12 cellular contexts compared by ENCODE assay signal in the genomic region with DNA sequence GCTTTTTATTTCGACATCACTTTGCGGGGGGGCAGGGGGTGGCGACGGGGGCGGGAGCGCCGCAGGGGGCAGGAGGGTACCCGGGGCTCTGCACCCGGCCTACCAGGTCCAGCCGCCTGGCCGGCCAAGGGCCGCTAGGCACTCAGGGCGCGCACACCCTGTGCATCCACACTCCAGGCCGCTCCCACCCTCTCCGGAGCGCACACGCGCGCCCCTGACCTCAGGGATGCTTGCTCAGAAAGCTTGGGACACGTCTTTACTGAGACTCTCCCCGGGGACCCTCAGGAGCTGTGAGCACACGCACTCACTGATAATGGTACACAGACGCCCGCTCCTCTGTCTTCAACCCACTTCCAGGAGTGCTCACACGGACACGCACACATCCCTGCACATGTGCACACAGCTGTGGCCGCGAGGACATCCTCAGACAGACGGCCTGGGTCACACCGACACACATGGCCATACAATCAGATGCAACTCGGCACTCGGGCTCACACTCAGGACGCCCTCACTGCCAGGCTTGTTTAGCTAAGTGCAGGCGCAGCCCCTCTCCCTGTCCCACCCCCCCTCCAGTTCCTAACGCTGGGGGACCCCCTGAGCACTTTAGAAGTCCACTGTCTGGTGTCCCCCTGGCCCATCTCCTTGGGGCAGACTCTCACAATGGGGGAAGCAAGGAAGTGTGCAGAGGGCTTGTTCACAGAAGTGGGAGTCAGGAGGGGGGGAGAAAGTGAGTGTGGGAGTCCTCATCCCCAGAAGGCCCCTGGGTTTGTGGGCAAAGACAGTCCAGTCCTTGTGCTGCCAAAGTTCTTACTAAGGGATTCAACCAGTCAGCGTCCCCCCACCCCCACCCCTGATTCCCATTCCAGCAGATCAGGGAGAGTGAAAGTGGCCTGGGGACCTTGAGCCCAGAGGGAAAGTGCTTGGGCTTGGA. TPM values are rescaled to one million over a fixed set of nuclear protein-coding genes. Genes with fewer than 3 reads are reported as not detected.
DNase-seq lines count a peak whose midpoint lies in the region; ATAC-seq and TF ChIP-seq lines count a peak whose summit lies in the region.
"Had no signal": no experiment of that assay in that cellular context is flagged by ENCODE, and none has a peak within 500 bp of the region (broad histone marks: within the 10 kb centered on the region; RNA-seq: fewer than 3 reads in every experiment).

No MANE protein-coding gene starts in this region.

- H3K36me3 Mint-ChIP-seq in activated naive CD8-positive, alpha-beta T cell treated with anti-CD3 and anti-CD28 coated beads, Interleukin-2, amount 10 ng/mL, durations not matched to agents 7 days and 5 days: no peaks in the 10 kb centered on the region
- no peaks in the 10 kb centered on the region for H3K36me3 Mint-ChIP-seq in mesothelial cell of epicardium

- ATAC-seq in activated naive CD8-positive, alpha-beta T cell treated with anti-CD3 and anti-CD28 coated beads, Interleukin-2, amount 10 ng/mL, durations not matched to agents 7 days and 5 days (ENCODE audit: low read depth): no peak

- no peaks in the 10 kb centered on the region for H3K9me3 ChIP-seq in tibial artery

- peaks cover 71% of the 10 kb centered on the region for H3K27me3 Mint-ChIP-seq in activated naive CD8-positive, alpha-beta T cell treated with anti-CD3 and anti-CD28 coated beads, Interleukin-2, amount 10 ng/mL, durations not matched to agents 7 days and 5 days
- peaks cover 40% of the 10 kb centered on the region for H3K27me3 Mint-ChIP-seq in mesothelial cell of epicardium (ENCODE audit: low read depth)

- H3K9me3 Mint-ChIP-seq in activated naive CD8-positive, alpha-beta T cell treated with anti-CD3 and anti-CD28 coated beads, Interleukin-2, amount 10 ng/mL, durations not matched to agents 7 days and 5 days: no peaks in the 10 kb centered on the region
- no peaks in the 10 kb centered on the region for H3K9me3 Mint-ChIP-seq in mesothelial cell of epicardium

- TF ChIP-seq CTCF in mesothelial cell of epicardium (IDR thresholded peaks at IDR 0.05; ENCODE audit: unreplicated experiment) (no peak), tibial artery (IDR thresholded peaks at IDR 0.05) (no peak)

- H3K4me1 ChIP-seq in tibial artery: peaks cover 0 to 63% (median 49%) of the 10 kb centered on the region in 4 donors

- H3K4me1 Mint-ChIP-seq in activated naive CD8-positive, alpha-beta T cell treated with anti-CD3 and anti-CD28 coated beads, Interleukin-2, amount 10 ng/mL, durations not matched to agents 7 days and 5 days: peaks cover 12% of the 10 kb centered on the region
- H3K4me1 Mint-ChIP-seq in mesothelial cell of epicardium: peaks cover 56% of the 10 kb centered on the region

- no peaks in the 10 kb centered on the region for H3K36me3 ChIP-seq in tibial artery

- POLR2A ChIA-PET in activated naive CD8-positive, alpha-beta T cell treated with anti-CD3 and anti-CD28 coated beads, Interleukin-2, amount 10 ng/mL, durations not matched to agents 7 days and 5 days (lab: Charles Lee): no interaction called here

- no peak overlapping the region for H3K27ac ChIP-seq in tibial artery
- H3K27ac ChIP-seq: SJSA1 had no signal

- peaks cover 12 to 96% of the 10 kb centered on the region in 2 donors for H3K27me3 ChIP-seq in tibial artery
- H3K27me3 ChIP-seq: SJSA1 had no signal

- no peak overlapping the region for H3K4me3 ChIP-seq in tibial artery
- H3K4me3 ChIP-seq: SJSA1 had no signal

- peak; percentile 61 for DNase-seq in activated effector memory CD4-positive, alpha-beta T cell treated with anti-CD3 and anti-CD28 coated beads, Interleukin-2, amount 50 U/mL, for 16 hours
- no peak for DNase-seq in activated effector memory CD4-positive, alpha-beta T cell treated with Interleukin-2 at 50 U/mL for 16 hours
- DNase-seq in activated naive CD8-positive, alpha-beta T cell treated with anti-CD3 and anti-CD28 coated beads, Interleukin-2, amount 10 ng/mL, durations not matched to agents 7 days and 5 days: no peak
- DNase-seq in mesothelial cell of epicardium (ENCODE audit: low spot score in 2 of 2, unreplicated experiment in 2 of 2) (peak in 1 of 2 experiments; percentile 37), tibial artery (peak; percentile 18 to 59), COLO829 (ENCODE audit: low spot score) (no peak), NCI-H2107 (lab: John Stamatoyannopoulos, UW) (no peak), NCI-H1930 (lab: John Stamatoyannopoulos, UW) (no peak)
- DNase-seq: activated CD8-positive, alpha-beta T cell treated with anti-CD3 and anti-CD28 coated beads, Interleukin-2, amount 10 ng/mL, durations not matched to agents 7 days and 5 days; left cardiac atrium had no signal

- intact Hi-C loops in tibial artery (cut with DNase I; ENCODE audit: low total_unique reads): no loop called here

- peak overlapping the region; percentile 34 for H3K27ac Mint-ChIP-seq in activated naive CD8-positive, alpha-beta T cell treated with anti-CD3 and anti-CD28 coated beads, Interleukin-2, amount 10 ng/mL, durations not matched to agents 7 days and 5 days
- peak overlapping the region; percentile 81 for H3K27ac Mint-ChIP-seq in mesothelial cell of epicardium
- H3K27ac Mint-ChIP-seq: activated CD8-positive, alpha-beta T cell treated with anti-CD3 and anti-CD28 coated beads, Interleukin-2, amount 10 ng/mL, durations not matched to agents 7 days and 5 days had no signal

- no peak overlapping the region for H3K4me3 Mint-ChIP-seq in activated naive CD8-positive, alpha-beta T cell treated with anti-CD3 and anti-CD28 coated beads, Interleukin-2, amount 10 ng/mL, durations not matched to agents 7 days and 5 days
- peak overlapping the region; percentile 94 for H3K4me3 Mint-ChIP-seq in mesothelial cell of epicardium
- H3K4me3 Mint-ChIP-seq: activated CD8-positive, alpha-beta T cell treated with anti-CD3 and anti-CD28 coated beads, Interleukin-2, amount 10 ng/mL, durations not matched to agents 7 days and 5 days had no signal

RNA-seq across cellular contexts. Expression of a gene that starts 0.5 kb away (rescaled TPM):
- not detected for total RNA-seq in activated naive CD8-positive, alpha-beta T cell treated with anti-CD3 and anti-CD28 coated beads, Interleukin-2, amount 10 ng/mL, durations not matched to agents 7 days and 5 days
- 53.2 to 60.4 TPM (median 54.3 TPM) in 3 replicates for total RNA-seq in mesothelial cell of epicardium
- total RNA-seq: activated CD8-positive, alpha-beta T cell treated with anti-CD3 and anti-CD28 coated beads, Interleukin-2, amount 10 ng/mL, durations not matched to agents 7 days and 5 days had no signal

RNA-seq across cellular contexts. Expression of a gene that starts 26.8 kb away (rescaled TPM):
- total RNA-seq in activated naive CD8-positive, alpha-beta T cell treated with anti-CD3 and anti-CD28 coated beads, Interleukin-2, amount 10 ng/mL, durations not matched to agents 7 days and 5 days: not detected
- total RNA-seq in mesothelial cell of epicardium: not detected in 3 replicates
- total RNA-seq: activated CD8-positive, alpha-beta T cell treated with anti-CD3 and anti-CD28 coated beads, Interleukin-2, amount 10 ng/mL, durations not matched to agents 7 days and 5 days; left cardiac atrium; SJSA1; skeletal muscle tissue had no signal

Comparison
In these comparisons a context has a peak if more than half of its experiments do, and no peak if none do; other contexts are left out.
1. DNase-seq: peak in activated effector memory CD4-positive, alpha-beta T cell treated with anti-CD3 and anti-CD28 coated beads, Interleukin-2, amount 50 U/mL, for 16 hours (single experiment) and tibial artery (2 of 2); none in activated effector memory CD4-positive, alpha-beta T cell treated with Interleukin-2 at 50 U/mL for 16 hours (single experiment), activated naive CD8-positive, alpha-beta T cell treated with anti-CD3 and anti-CD28 coated beads, Interleukin-2, amount 10 ng/mL, durations not matched to agents 7 days and 5 days (single experiment), COLO829 (single experiment), NCI-H2107 (single experiment) and NCI-H1930 (0 of 2).
2. RNA of a gene that starts 0.5 kb away (total RNA-seq): 53.2 to 60.4 TPM in mesothelial cell of epicardium; not detected in activated naive CD8-positive, alpha-beta T cell treated with anti-CD3 and anti-CD28 coated beads, Interleukin-2, amount 10 ng/mL, durations not matched to agents 7 days and 5 days; every median in the first group is over 10 times any median in the second.